17 cellular contexts compared by ENCODE assay signal in genomic region chr21:14452842-14453241, GRCh38.
A peak's percentile ranks its signal among the peaks of the same experiment; 100 is the strongest.
DNase-seq lines count a peak whose midpoint lies in the region; ATAC-seq lines count a peak whose summit lies in the region.
"Had no signal": no experiment of that assay in that cellular context is flagged by ENCODE, and none has a peak within 500 bp of the region (broad histone marks: within the 10 kb centered on the region; RNA-seq: fewer than 3 reads in every experiment).

No MANE protein-coding gene starts in this region.

- no peaks in the 10 kb centered on the region for H3K27me3 ChIP-seq in CD8-positive, alpha-beta memory T cell (ENCODE audit: insufficient read depth, low read length, poor library complexity, severe bottlenecking)
- H3K27me3 ChIP-seq: esophagus squamous epithelium, heart right ventricle had no signal

- peaks cover 0 to 2% of the 10 kb centered on the region in 2 donors for H3K27me3 Mint-ChIP-seq in CD8-positive, alpha-beta memory T cell
- H3K27me3 Mint-ChIP-seq in activated naive CD8-positive, alpha-beta T cell treated with anti-CD3 and anti-CD28 coated beads for 36 hours = peaks cover 7% of the 10 kb centered on the region

- no peak overlapping the region for H3K4me3 ChIP-seq in CD8-positive, alpha-beta memory T cell (ENCODE audit: low read length)
- H3K4me3 ChIP-seq: esophagus squamous epithelium, heart right ventricle had no signal

- peaks cover 0 to 2% (median 0%) of the 10 kb centered on the region in 5 donors for H3K9me3 Mint-ChIP-seq in CD8-positive, alpha-beta memory T cell
- peaks cover 2% of the 10 kb centered on the region for H3K9me3 Mint-ChIP-seq in activated naive CD8-positive, alpha-beta T cell treated with anti-CD3 and anti-CD28 coated beads for 36 hours

- CTCF ChIA-PET in CD8-positive, alpha-beta memory T cell (lab: Charles Lee) = interaction anchor here (3.6 kb wide), 1 partner anchor 285 kb away, joined by 10 read pairs; no protein-coding TSS in a partner anchor

- no peaks in the 10 kb centered on the region for H3K36me3 Mint-ChIP-seq in CD8-positive, alpha-beta memory T cell
- peaks cover 21% of the 10 kb centered on the region for H3K36me3 Mint-ChIP-seq in activated naive CD8-positive, alpha-beta T cell treated with anti-CD3 and anti-CD28 coated beads for 36 hours

- H3K27ac ChIP-seq in CD8-positive, alpha-beta memory T cell (ENCODE audit: low read depth, low read length) = peak overlapping the region; percentile 83
- H3K27ac ChIP-seq: esophagus squamous epithelium, heart right ventricle, VCaP had no signal

- H3K4me3 Mint-ChIP-seq in CD8-positive, alpha-beta memory T cell = peak overlapping the region in 1 of 7 donors; percentile 23
- peak overlapping the region; percentile 48 for H3K4me3 Mint-ChIP-seq in activated naive CD8-positive, alpha-beta T cell treated with anti-CD3 and anti-CD28 coated beads for 36 hours

- H3K4me1 ChIP-seq in CD8-positive, alpha-beta memory T cell (ENCODE audit: insufficient read depth, low read length) = no peaks in the 10 kb centered on the region
- H3K4me1 ChIP-seq: esophagus squamous epithelium, heart right ventricle had no signal

- DNase-seq in CD8-positive, alpha-beta memory T cell = no peak
- no peak for DNase-seq in activated naive CD8-positive, alpha-beta T cell treated with anti-CD3 and anti-CD28 coated beads for 36 hours
- DNase-seq in DMS153 treated with DMSO at 0.1 percent for 48 hours (lab: John Stamatoyannopoulos, UW; ENCODE audit: unreplicated experiment) = no peak
- DNase-seq in superior temporal gyrus (ENCODE audit: extremely low spot score) = no peak
- DNase-seq in activated gamma-delta T cell (lab: John Stamatoyannopoulos, UW) = no peak
- DNase-seq in stimulated activated CD4-positive, alpha-beta T cell treated with anti-CD3 and anti-CD28 coated beads, Interleukin-1b, Interleukin-23, amount 100 ng/mL, for 48 hours = no peak
- DNase-seq: AML-193, esophagus squamous epithelium, heart right ventricle, IMR-90, NCI-H146, NCI-H446 treated with DMSO at 0.1 percent for 48 hours, posterior cingulate gyrus had no signal

- POLR2A ChIA-PET in CD8-positive, alpha-beta memory T cell (lab: Charles Lee) = no interaction called here

- H3K9me3 ChIP-seq in CD8-positive, alpha-beta memory T cell (ENCODE audit: low read length) = no peaks in the 10 kb centered on the region
- H3K9me3 ChIP-seq: esophagus squamous epithelium, heart right ventricle had no signal

- peak; percentile 6 for ATAC-seq in GM19035 (IDR thresholded peaks at IDR 0.05; ENCODE audit: unreplicated experiment)
- ATAC-seq in HG03025 (IDR thresholded peaks at IDR 0.05; ENCODE audit: low FRiP score, unreplicated experiment) = peak; percentile 6
- ATAC-seq: SK-N-SH treated with all-trans-retinoic acid at 6 μM for 48 hours had no signal

- H3K4me1 Mint-ChIP-seq in CD8-positive, alpha-beta memory T cell = peaks cover 17 to 37% (median 37%) of the 10 kb centered on the region in 3 donors
- H3K4me1 Mint-ChIP-seq in activated naive CD8-positive, alpha-beta T cell treated with anti-CD3 and anti-CD28 coated beads for 36 hours = peaks cover 57% of the 10 kb centered on the region

- H3K27ac Mint-ChIP-seq in CD8-positive, alpha-beta memory T cell = peak overlapping the region in 1 of 8 donors; percentile 20
- H3K27ac Mint-ChIP-seq in activated naive CD8-positive, alpha-beta T cell treated with anti-CD3 and anti-CD28 coated beads for 36 hours = peak overlapping the region; percentile 96

- no peaks in the 10 kb centered on the region for H3K36me3 ChIP-seq in CD8-positive, alpha-beta memory T cell (ENCODE audit: insufficient read depth, low read length)
- H3K36me3 ChIP-seq: esophagus squamous epithelium, heart right ventricle had no signal
